Comparison of ENCODE assay signal across 9 cellular contexts in the genomic region with DNA sequence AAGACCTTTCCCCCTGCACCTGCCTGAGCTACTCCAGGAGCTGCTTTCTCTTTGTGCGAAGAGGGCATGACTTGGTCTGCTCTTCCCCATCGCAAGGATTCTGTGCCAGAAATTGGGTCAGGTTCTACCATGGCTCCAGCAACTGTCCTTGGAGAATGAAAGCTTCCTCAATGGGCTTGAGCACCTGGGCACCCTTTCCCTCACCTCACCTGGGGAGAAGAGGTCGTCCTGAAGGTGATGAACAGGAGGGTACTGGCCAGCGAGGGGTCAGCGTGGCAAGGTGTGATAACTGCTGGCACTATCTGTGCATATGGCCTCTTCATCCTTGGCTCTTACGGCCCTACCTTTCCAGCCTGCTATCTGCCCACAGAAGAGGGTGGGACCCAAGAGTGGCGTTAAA. TPM values are rescaled to one million over a fixed set of nuclear protein-coding genes. Genes with fewer than 3 reads are reported as not detected.
DNase-seq lines count a peak whose midpoint lies in the region; TF ChIP-seq lines count a peak whose summit lies in the region.
"Had no signal": no experiment of that assay in that cellular context is flagged by ENCODE, and none has a peak within 500 bp of the region (broad histone marks: within the 10 kb centered on the region; RNA-seq: fewer than 3 reads in every experiment).

No MANE protein-coding gene starts in this region.

- DNase-seq in LNCaP clone FGC (ENCODE audit: low read depth) = no peak
- DNase-seq in osteocyte (ENCODE audit: extremely low spot score, unreplicated experiment) = no peak
- no peak for DNase-seq in putamen (ENCODE audit: low spot score)
- no peak for DNase-seq in NCI-H2171 treated with DMSO at 0.1 percent for 48 hours (lab: John Stamatoyannopoulos, UW)
- DNase-seq in NCI-H1092 (lab: John Stamatoyannopoulos, UW) = no peak
- DNase-seq in NCI-H1048 (lab: John Stamatoyannopoulos, UW) = no peak

- H3K4me1 ChIP-seq in endocrine pancreas (ENCODE audit: control insufficient read depth, insufficient read depth, low read length) = no peaks in the 10 kb centered on the region

- no peak for TF ChIP-seq CTCF in C4-2B (conservative IDR thresholded peaks at IDR 0.05)
- TF ChIP-seq CTCF in LNCaP clone FGC (IDR thresholded peaks at IDR 0.05; ENCODE audit: control insufficient read depth, extremely low read depth, insufficient read depth) = no peak
- TF ChIP-seq CTCF in osteocyte (IDR thresholded peaks at IDR 0.05) = no peak

- peaks cover 30% of the 10 kb centered on the region for H3K36me3 Mint-ChIP-seq in osteocyte (ENCODE audit: unreplicated experiment)

- no peak overlapping the region for H3K27ac Mint-ChIP-seq in osteocyte (ENCODE audit: unreplicated experiment)

- H3K4me3 ChIP-seq in LNCaP clone FGC (ENCODE audit: low read depth, low read length) (peak overlapping the region; percentile 53), endocrine pancreas (ENCODE audit: control insufficient read depth, insufficient read depth, low read length) (no peak overlapping the region)

- no peaks in the 10 kb centered on the region for H3K36me3 ChIP-seq in endocrine pancreas (ENCODE audit: control insufficient read depth, insufficient read depth, low read length)

- no peaks in the 10 kb centered on the region for H3K27me3 Mint-ChIP-seq in osteocyte (ENCODE audit: unreplicated experiment)

- H3K27ac ChIP-seq in C4-2B = peak overlapping the region; percentile 97

- no peaks in the 10 kb centered on the region for H3K9me3 ChIP-seq in endocrine pancreas (ENCODE audit: control insufficient read depth, low read length)
- H3K9me3 ChIP-seq: adrenal gland had no signal

- H3K4me1 Mint-ChIP-seq in osteocyte (ENCODE audit: unreplicated experiment) = peaks cover 55% of the 10 kb centered on the region

- no peaks in the 10 kb centered on the region for H3K9me3 Mint-ChIP-seq in osteocyte (ENCODE audit: unreplicated experiment)

- no peaks in the 10 kb centered on the region for H3K27me3 ChIP-seq in endocrine pancreas (ENCODE audit: control insufficient read depth, insufficient read depth, low read length)
- H3K27me3 ChIP-seq: adrenal gland had no signal

- H3K9ac ChIP-seq in endocrine pancreas (ENCODE audit: control insufficient read depth, insufficient read depth, low read length) = peak overlapping the region; percentile 1

- peak overlapping the region; percentile 60 for H3K4me3 Mint-ChIP-seq in osteocyte (ENCODE audit: unreplicated experiment)

RNA-seq across cellular contexts. Expression of a gene that starts 0.9 kb away (rescaled TPM):
- total RNA-seq in osteocyte = 50.3 and 53.7 TPM in 2 replicates

RNA-seq across cellular contexts. Expression of a gene that starts 5.1 kb away (rescaled TPM):
- total RNA-seq in osteocyte = 94.1 and 94.8 TPM in 2 replicates
